In the genomic region with DNA sequence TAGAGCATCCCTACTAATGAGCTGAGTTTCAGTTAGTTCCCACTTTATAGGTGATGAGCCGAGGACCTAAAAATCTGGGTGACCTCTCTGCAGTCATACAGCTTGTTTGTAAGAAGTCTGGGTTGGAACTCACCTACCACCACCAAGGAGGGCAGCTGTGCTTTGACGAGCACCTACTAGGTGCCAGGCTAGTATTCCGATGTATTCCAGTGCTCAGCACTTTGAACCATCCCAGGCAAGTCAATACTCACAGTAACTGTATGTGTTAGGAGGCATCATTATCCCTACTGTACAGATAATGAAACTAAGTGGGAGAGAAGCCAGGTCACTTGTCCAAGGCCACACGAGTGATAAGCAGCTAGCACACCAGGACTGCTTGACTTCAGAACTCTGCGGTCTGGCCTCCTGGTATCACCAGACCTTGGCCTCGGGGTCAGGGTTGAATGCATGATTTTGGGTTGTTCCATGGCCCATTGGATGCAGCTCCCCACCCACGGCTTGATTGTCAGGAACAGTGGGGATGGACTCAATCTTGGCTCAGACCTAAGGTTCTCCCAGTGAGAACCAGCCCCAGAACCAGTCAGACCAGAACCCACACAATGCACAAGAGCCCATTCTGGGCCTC, we compare ENCODE assay signal across 1 cellular context.
TF ChIP-seq lines count a peak whose summit lies in the region.

No MANE protein-coding gene starts in this region.

TF ChIP-seq in HepG2, 621 proteins besides CTCF, POLR2A, EP300 and RAD21 (continued from another document and continues in another):
- TF ChIP-seq ATF2 (CRISPR knock-in tag; IDR thresholded peaks at IDR 0.05) (peak; percentile 66; the same call in 1 of the 2 replicates), ETV5 (CRISPR knock-in tag; IDR thresholded peaks at IDR 0.05; ENCODE audit: borderline replicate concordance) (peak; percentile 43; the same call in 1 of the 2 replicates), CBX5 (CRISPR knock-in tag; IDR thresholded peaks at IDR 0.05; ENCODE audit: borderline replicate concordance) (peak; percentile 60; the same call in 1 of the 2 replicates), PLRG1 (conservative IDR thresholded peaks at IDR 0.05) (no peak), MYC (CRISPR knock-in tag; IDR thresholded peaks at IDR 0.05; ENCODE audit: borderline replicate concordance) (peak; percentile 35; the same call in 1 of the 2 replicates), FOSL2 (CRISPR knock-in tag; IDR thresholded peaks at IDR 0.05) (peak; percentile 58; the same call in 1 of the 2 replicates), HDAC2 (CRISPR knock-in tag; IDR thresholded peaks at IDR 0.05) (peak; percentile 93), HIC2 (CRISPR knock-in tag; IDR thresholded peaks at IDR 0.05; ENCODE audit: low read depth) (peak; percentile 77), THYN1 (CRISPR knock-in tag; IDR thresholded peaks at IDR 0.05; ENCODE audit: borderline replicate concordance, low read depth) (no peak), ZNF24 (IDR thresholded peaks at IDR 0.05) (no peak), TCF12 (IDR thresholded peaks at IDR 0.05) (no peak), TCF12 (CRISPR knock-in tag; IDR thresholded peaks at IDR 0.05) (peak; percentile 85; the same call in 1 of the 2 replicates), UBTF (CRISPR knock-in tag; IDR thresholded peaks at IDR 0.05) (peak; percentile 72; the same call in 1 of the 2 replicates), ZNF572 (CRISPR knock-in tag; IDR thresholded peaks at IDR 0.05) (no peak), TCF7L2 (IDR thresholded peaks at IDR 0.05; ENCODE audit: low read depth, low read length) (no peak), ZGPAT (CRISPR knock-in tag; IDR thresholded peaks at IDR 0.05) (peak; percentile 78), GATAD1 (CRISPR knock-in tag; IDR thresholded peaks at IDR 0.05) (no peak), SRSF4 (IDR thresholded peaks at IDR 0.05; ENCODE audit: low read depth, low read length, poor library complexity, severe bottlenecking) (no peak), TBX2 (CRISPR knock-in tag; IDR thresholded peaks at IDR 0.05; ENCODE audit: borderline replicate concordance) (peak; percentile 97), HMG20B (CRISPR knock-in tag; conservative IDR thresholded peaks at IDR 0.05) (0 out of 2 replicates have a peak, but pooled peaks have one; percentile 54), ZNF335 (CRISPR knock-in tag; IDR thresholded peaks at IDR 0.05) (0 out of 2 replicates have a peak, but pooled peaks have one; percentile 35), ZNF597 (CRISPR knock-in tag; IDR thresholded peaks at IDR 0.05) (no peak), ZNF570 (CRISPR knock-in tag; IDR thresholded peaks at IDR 0.05; ENCODE audit: borderline replicate concordance) (no peak), GATAD2A (CRISPR knock-in tag; IDR thresholded peaks at IDR 0.05) (peak; percentile 90), ZNF709 (CRISPR knock-in tag; IDR thresholded peaks at IDR 0.05) (peak; percentile 34; the same call in 1 of the 2 replicates), ZFP91 (CRISPR knock-in tag; IDR thresholded peaks at IDR 0.05; ENCODE audit: borderline replicate concordance) (peak; percentile 67), MAFK (conservative IDR thresholded peaks at IDR 0.05 in 1 of 2, IDR thresholded peaks at IDR 0.05 in 1 of 2; ENCODE audit: low read length in 2 of 2) (0 out of 4 replicates have a peak, but pooled peaks of 1 of the 2 experiments have one; percentile 19), MAFF (IDR thresholded peaks at IDR 0.05; ENCODE audit: low read depth, low read length) (peak; percentile 32; the same call in 1 of the 2 replicates), FLYWCH1 (CRISPR knock-in tag; IDR thresholded peaks at IDR 0.05) (no peak)
- TF ChIP-seq, protein P1, sequence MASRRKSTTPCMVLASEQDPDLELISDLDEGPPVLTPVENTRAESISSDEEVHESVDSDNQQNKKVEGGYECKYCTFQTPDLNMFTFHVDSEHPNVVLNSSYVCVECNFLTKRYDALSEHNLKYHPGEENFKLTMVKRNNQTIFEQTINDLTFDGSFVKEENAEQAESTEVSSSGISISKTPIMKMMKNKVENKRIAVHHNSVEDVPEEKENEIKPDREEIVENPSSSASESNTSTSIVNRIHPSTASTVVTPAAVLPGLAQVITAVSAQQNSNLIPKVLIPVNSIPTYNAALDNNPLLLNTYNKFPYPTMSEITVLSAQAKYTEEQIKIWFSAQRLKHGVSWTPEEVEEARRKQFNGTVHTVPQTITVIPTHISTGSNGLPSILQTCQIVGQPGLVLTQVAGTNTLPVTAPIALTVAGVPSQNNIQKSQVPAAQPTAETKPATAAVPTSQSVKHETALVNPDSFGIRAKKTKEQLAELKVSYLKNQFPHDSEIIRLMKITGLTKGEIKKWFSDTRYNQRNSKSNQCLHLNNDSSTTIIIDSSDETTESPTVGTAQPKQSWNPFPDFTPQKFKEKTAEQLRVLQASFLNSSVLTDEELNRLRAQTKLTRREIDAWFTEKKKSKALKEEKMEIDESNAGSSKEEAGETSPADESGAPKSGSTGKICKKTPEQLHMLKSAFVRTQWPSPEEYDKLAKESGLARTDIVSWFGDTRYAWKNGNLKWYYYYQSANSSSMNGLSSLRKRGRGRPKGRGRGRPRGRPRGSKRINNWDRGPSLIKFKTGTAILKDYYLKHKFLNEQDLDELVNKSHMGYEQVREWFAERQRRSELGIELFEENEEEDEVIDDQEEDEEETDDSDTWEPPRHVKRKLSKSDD (CRISPR knock-in tag; IDR thresholded peaks at IDR 0.05; ENCODE audit: low read depth) = peak; percentile 73; the same call in 1 of the 2 replicates
- TF ChIP-seq, protein P2, sequence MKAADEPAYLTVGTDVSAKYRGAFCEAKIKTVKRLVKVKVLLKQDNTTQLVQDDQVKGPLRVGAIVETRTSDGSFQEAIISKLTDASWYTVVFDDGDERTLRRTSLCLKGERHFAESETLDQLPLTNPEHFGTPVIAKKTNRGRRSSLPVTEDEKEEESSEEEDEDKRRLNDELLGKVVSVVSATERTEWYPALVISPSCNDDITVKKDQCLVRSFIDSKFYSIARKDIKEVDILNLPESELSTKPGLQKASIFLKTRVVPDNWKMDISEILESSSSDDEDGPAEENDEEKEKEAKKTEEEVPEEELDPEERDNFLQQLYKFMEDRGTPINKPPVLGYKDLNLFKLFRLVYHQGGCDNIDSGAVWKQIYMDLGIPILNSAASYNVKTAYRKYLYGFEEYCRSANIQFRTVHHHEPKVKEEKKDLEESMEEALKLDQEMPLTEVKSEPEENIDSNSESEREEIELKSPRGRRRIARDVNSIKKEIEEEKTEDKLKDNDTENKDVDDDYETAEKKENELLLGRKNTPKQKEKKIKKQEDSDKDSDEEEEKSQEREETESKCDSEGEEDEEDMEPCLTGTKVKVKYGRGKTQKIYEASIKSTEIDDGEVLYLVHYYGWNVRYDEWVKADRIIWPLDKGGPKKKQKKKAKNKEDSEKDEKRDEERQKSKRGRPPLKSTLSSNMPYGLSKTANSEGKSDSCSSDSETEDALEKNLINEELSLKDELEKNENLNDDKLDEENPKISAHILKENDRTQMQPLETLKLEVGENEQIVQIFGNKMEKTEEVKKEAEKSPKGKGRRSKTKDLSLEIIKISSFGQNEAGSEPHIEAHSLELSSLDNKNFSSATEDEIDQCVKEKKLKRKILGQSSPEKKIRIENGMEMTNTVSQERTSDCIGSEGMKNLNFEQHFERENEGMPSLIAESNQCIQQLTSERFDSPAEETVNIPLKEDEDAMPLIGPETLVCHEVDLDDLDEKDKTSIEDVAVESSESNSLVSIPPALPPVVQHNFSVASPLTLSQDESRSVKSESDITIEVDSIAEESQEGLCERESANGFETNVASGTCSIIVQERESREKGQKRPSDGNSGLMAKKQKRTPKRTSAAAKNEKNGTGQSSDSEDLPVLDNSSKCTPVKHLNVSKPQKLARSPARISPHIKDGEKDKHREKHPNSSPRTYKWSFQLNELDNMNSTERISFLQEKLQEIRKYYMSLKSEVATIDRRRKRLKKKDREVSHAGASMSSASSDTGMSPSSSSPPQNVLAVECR (CRISPR knock-in tag; IDR thresholded peaks at IDR 0.05; ENCODE audit: borderline replicate concordance) = peak; percentile 38; the same call in 1 of the 2 replicates
- TF ChIP-seq, protein P3, sequence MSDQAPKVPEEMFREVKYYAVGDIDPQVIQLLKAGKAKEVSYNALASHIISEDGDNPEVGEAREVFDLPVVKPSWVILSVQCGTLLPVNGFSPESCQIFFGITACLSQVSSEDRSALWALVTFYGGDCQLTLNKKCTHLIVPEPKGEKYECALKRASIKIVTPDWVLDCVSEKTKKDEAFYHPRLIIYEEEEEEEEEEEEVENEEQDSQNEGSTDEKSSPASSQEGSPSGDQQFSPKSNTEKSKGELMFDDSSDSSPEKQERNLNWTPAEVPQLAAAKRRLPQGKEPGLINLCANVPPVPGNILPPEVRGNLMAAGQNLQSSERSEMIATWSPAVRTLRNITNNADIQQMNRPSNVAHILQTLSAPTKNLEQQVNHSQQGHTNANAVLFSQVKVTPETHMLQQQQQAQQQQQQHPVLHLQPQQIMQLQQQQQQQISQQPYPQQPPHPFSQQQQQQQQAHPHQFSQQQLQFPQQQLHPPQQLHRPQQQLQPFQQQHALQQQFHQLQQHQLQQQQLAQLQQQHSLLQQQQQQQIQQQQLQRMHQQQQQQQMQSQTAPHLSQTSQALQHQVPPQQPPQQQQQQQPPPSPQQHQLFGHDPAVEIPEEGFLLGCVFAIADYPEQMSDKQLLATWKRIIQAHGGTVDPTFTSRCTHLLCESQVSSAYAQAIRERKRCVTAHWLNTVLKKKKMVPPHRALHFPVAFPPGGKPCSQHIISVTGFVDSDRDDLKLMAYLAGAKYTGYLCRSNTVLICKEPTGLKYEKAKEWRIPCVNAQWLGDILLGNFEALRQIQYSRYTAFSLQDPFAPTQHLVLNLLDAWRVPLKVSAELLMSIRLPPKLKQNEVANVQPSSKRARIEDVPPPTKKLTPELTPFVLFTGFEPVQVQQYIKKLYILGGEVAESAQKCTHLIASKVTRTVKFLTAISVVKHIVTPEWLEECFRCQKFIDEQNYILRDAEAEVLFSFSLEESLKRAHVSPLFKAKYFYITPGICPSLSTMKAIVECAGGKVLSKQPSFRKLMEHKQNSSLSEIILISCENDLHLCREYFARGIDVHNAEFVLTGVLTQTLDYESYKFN (CRISPR knock-in tag; conservative IDR thresholded peaks at IDR 0.05) = peak; percentile 97
